ENCODE assay signal across 5 cellular contexts in genomic region chr10:69715899-69716606, GRCh38.
"Had no signal": no experiment of that assay in that cellular context is flagged by ENCODE, and none has a peak within 500 bp of the region (broad histone marks: within the 10 kb centered on the region; RNA-seq: fewer than 3 reads in every experiment).

No MANE protein-coding gene starts in this region.

- H3K4me2 ChIP-seq: smooth muscle cell had no signal

- H3K36me3 ChIP-seq: SJCRH30, suprapubic skin had no signal

- H3K27ac ChIP-seq: foreskin keratinocyte, SJCRH30, suprapubic skin had no signal

- H3K4me1 ChIP-seq: foreskin keratinocyte, SJCRH30 had no signal

- DNase-seq: cortex of kidney had no signal

- H3K9me3 ChIP-seq: SJCRH30, suprapubic skin had no signal

- H3K4me3 ChIP-seq: SJCRH30, smooth muscle cell, suprapubic skin had no signal

- H3K27me3 ChIP-seq: SJCRH30 had no signal
